Comparison of ENCODE assay signal across 2 cellular contexts in the genomic region with DNA sequence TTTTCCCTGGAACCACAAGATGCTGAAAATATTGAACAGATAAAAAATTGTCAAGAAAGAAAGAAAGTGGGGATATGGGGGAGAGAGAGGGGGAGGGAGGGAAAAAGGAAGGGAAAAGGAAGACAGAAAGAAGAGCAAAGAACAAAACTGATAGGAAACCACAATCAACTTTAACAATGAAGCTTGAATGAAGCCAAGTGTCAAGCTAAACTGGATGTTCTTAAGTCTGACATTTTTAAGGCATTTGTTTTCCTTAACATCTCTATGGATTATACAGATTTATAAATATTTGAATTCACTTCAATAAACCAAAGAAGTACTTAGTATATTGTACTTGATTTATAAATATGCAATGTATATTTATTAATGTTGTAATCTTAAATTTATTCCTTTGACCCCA.
TF ChIP-seq lines count a peak whose summit lies in the region.

No MANE protein-coding gene starts in this region.

TF ChIP-seq in SK-N-SH, 30 proteins besides CTCF, POLR2A, EP300 and RAD21 (continued from another document):
- TF ChIP-seq, protein P1, sequence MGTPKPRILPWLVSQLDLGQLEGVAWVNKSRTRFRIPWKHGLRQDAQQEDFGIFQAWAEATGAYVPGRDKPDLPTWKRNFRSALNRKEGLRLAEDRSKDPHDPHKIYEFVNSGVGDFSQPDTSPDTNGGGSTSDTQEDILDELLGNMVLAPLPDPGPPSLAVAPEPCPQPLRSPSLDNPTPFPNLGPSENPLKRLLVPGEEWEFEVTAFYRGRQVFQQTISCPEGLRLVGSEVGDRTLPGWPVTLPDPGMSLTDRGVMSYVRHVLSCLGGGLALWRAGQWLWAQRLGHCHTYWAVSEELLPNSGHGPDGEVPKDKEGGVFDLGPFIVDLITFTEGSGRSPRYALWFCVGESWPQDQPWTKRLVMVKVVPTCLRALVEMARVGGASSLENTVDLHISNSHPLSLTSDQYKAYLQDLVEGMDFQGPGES (IDR thresholded peaks at IDR 0.05; ENCODE audit: low read depth, low read length), result no peak
- TF ChIP-seq JUND (IDR thresholded peaks at IDR 0.05) (peak; percentile 23; the same call in 1 of the 2 replicates), TCF12 (IDR thresholded peaks at IDR 0.05) (peak; percentile 20; the same call in 1 of the 2 replicates)
TF ChIP-seq in SK-N-SH: peak in this region for 2.

TF ChIP-seq in SK-N-SH treated with all-trans-retinoic acid at 6 μM for 48 hours, 23 proteins besides CTCF, POLR2A, EP300 and RAD21 (continued from another document):
- no peak for TF ChIP-seq TSHZ2 (CRISPR knock-in tag; IDR thresholded peaks at IDR 0.05)
- no peak for TF ChIP-seq ZNF565 (CRISPR knock-in tag; conservative IDR thresholded peaks at IDR 0.05; ENCODE audit: low read depth)
- TF ChIP-seq ISL1 (CRISPR knock-in tag; IDR thresholded peaks at IDR 0.05), result no peak
- TF ChIP-seq CSDC2 (CRISPR knock-in tag; IDR thresholded peaks at IDR 0.05), result no peak
- TF ChIP-seq ZNF70 (CRISPR knock-in tag; IDR thresholded peaks at IDR 0.05), result no peak
- no peak for TF ChIP-seq ESRRG (CRISPR knock-in tag; IDR thresholded peaks at IDR 0.05)
- no peak for TF ChIP-seq GLIS3 (CRISPR knock-in tag; IDR thresholded peaks at IDR 0.05)
